ENCODE assay signal across 8 cellular contexts in the genomic region with DNA sequence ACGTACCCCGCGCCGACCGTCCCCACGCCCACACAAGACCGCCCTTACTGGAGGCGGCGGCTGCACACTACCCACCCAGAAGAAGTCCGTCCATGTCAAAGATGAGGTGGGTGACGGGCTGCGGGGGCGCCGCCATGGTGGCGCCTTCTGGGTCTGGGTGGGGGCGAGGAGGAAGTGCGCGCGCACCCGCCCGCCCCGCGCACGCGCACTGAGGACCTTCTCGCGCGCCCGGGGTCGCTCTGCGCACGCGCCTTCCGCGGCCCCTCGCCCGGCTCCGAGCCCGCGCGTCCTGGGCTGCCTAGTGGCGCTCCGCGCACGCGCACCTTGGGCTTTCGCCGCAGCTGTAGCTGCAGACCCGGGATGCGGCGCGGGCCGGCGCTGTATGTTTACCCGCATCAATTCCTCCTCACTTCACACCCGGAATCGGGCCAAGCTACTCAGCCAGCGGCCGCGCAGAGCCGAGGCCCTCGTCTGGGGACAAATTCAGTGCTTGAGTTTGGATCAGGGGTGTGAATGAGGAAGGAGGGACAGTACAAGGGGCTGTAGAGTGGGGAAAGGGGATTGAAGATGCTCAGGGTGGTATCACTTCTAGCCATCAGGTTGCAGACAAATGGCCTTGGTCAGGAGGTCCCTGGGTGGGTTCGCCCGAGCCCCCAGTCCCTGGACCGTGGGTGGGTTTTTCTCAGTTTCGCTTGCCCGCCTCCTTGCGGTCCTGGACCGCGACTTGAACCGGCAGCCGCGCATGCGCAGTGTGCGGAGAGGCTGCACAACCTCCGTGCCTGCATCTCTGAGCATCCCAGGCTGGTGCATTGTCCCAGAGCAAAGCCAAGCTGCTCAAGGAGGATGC. TPM values are rescaled to one million over a fixed set of nuclear protein-coding genes. Genes with fewer than 3 reads are reported as not detected.
A peak's percentile ranks its signal among the peaks of the same experiment; 100 is the strongest.
DNase-seq lines count a peak whose midpoint lies in the region; ATAC-seq, FAIRE-seq and TF ChIP-seq lines count a peak whose summit lies in the region.

A gene (minus strand): TSS at position 176 of the 847 bp plus-strand sequence. CDS start 40 bp downstream, at position 136.

- H3K36me3 ChIP-seq in ACC112 (ENCODE audit: insufficient read depth, low read length) (no peaks in the 10 kb centered on the region), small intestine (ENCODE audit: control insufficient read depth in 2 of 2, insufficient read depth in 2 of 2, low read length in 2 of 2) (no peaks in the 10 kb centered on the region)

- ATAC-seq in GM18867 (IDR thresholded peaks at IDR 0.05; ENCODE audit: unreplicated experiment) (peak; percentile 81), HG03095 (IDR thresholded peaks at IDR 0.05; ENCODE audit: unreplicated experiment) (peak; percentile 65)

- FAIRE-seq in small intestine (lab: Jason Lieb, UNC), result no peak

- H3K27ac ChIP-seq in ACC112 (ENCODE audit: low read depth, low read length) (peak within 1 kb of the TSS; percentile 86), VCaP (peak within 1 kb of the TSS; percentile 87), small intestine (ENCODE audit: low read depth in 1 of 2, low read length in 1 of 2) (peak within 1 kb of the TSS; percentile 92 to 96)

- peaks cover 18% of the 10 kb centered on the region for H3K4me1 ChIP-seq in ACC112 (ENCODE audit: control insufficient read depth, insufficient read depth, low read length, unreplicated experiment)
- no peaks in the 10 kb centered on the region for H3K4me1 ChIP-seq in small intestine (ENCODE audit: control insufficient read depth in 2 of 2, insufficient read depth in 1 of 2, low read depth in 1 of 2, low read length in 1 of 2)

- no peaks in the 10 kb centered on the region for H3K27me3 ChIP-seq in ACC112 (ENCODE audit: insufficient read depth, low read length)
- no peaks in the 10 kb centered on the region for H3K27me3 ChIP-seq in small intestine (ENCODE audit: control insufficient read depth in 2 of 2, insufficient read depth in 2 of 2, low read length in 2 of 2)

- H3K4me3 ChIP-seq in ACC112 (ENCODE audit: low read depth, low read length), result peak within 1 kb of the TSS; percentile 100
- peak within 1 kb of the TSS; percentile 61 to 98 for H3K4me3 ChIP-seq in small intestine (ENCODE audit: low read depth in 1 of 2, low read length in 2 of 2)

- DNase-seq in NCI-H2171 treated with DMSO at 0.1 percent for 48 hours (lab: John Stamatoyannopoulos, UW) (peak; percentile 75), T47D (ENCODE audit: low read depth in 1 of 2, low spot score in 1 of 2) (peak; percentile 65 to 87), iPS-NIHi11 (ENCODE audit: low spot score) (peak; percentile 90), small intestine (peak; percentile 83)

- H3K79me2 ChIP-seq in ACC112 (ENCODE audit: control insufficient read depth, insufficient read depth, low read length, unreplicated experiment), result peaks cover 47% of the 10 kb centered on the region

- H3K9me3 ChIP-seq in small intestine (ENCODE audit: control insufficient read depth, low read depth), result no peaks in the 10 kb centered on the region

- in situ Hi-C loops in T47D (cut with HindIII; ENCODE audit: low pct_unique_long_range_greater_than_20kb, low sequenced_read_pairs), result no loop called here

- H2AFZ ChIP-seq in ACC112 (ENCODE audit: low read length, unreplicated experiment), result peak within 1 kb of the TSS; percentile 100

- 0 to 1% (median 0%) methylated on average over 27 to 76 of the region's 76 CpGs for WGBS in small intestine, 3 donors

- peak; percentile 37 for TF ChIP-seq CTCF in VCaP (conservative IDR thresholded peaks at IDR 0.05)

RNA-seq across cellular contexts. Expression of the gene that starts here (rescaled TPM):
- 10 to 100 TPM; 16.3 to 20.3 (median 16.8) TPM for polyA plus RNA-seq in small intestine

Comparison
In these comparisons a context has a peak if more than half of its experiments do, and no peak if none do; other contexts are left out.
1. Peak in every context shown above with its lines: DNase-seq, ATAC-seq, H3K4me3 ChIP-seq and H3K27ac ChIP-seq.